8 cellular contexts compared by ENCODE assay signal in genomic region chr10:43093423-43094090, GRCh38. TPM values are rescaled to one million over a fixed set of nuclear protein-coding genes. Genes with fewer than 3 reads are reported as not detected.
DNase-seq lines count a peak whose midpoint lies in the region; ATAC-seq, FAIRE-seq and TF ChIP-seq lines count a peak whose summit lies in the region.
"Had no signal": no experiment of that assay in that cellular context is flagged by ENCODE, and none has a peak within 500 bp of the region (broad histone marks: within the 10 kb centered on the region; RNA-seq: fewer than 3 reads in every experiment).

No MANE protein-coding gene starts in this region.

- no peaks in the 10 kb centered on the region for H3K36me3 Mint-ChIP-seq in nephron progenitor cell (ENCODE audit: low read depth)

- no peak overlapping the region for H3K4me3 Mint-ChIP-seq in nephron progenitor cell

- H3K27me3 ChIP-seq in GM12878 (replicated peaks in 1 of 2; ENCODE audit: control insufficient read depth in 2 of 2, insufficient read depth in 2 of 2, low read length in 1 of 2) (peaks cover 0 to 1% of the 10 kb centered on the region in 2 experiments; a peak in 2 of 4 replicates), vagina (no peaks in the 10 kb centered on the region)

- in situ Hi-C loops in GM12878 (cut with MboI): no loop called here

- H3K9me3 ChIP-seq in GM12878 (replicated peaks; ENCODE audit: control insufficient read depth, insufficient read depth, low read length) (no peaks in the 10 kb centered on the region), vagina (no peaks in the 10 kb centered on the region)

- 8% methylated on average over 13 of the region's 13 CpGs for WGBS in GM12878 (ENCODE audit: insufficient coverage, insufficient replicate concordance, low lambda C conversion rate, missing lambda C conversion rate)

- H3K36me3 ChIP-seq in GM12878 (ENCODE audit: control insufficient read depth in 2 of 2, insufficient read depth in 2 of 2, low read length in 1 of 2) (no peaks in the 10 kb centered on the region), vagina (no peaks in the 10 kb centered on the region)

- TF ChIP-seq RAD21 in GM12878 (IDR thresholded peaks at IDR 0.05; ENCODE audit: insufficient read depth, low read depth, low read length): no peak

- H3K4me1 ChIP-seq in GM12878 (ENCODE audit: control insufficient read depth, insufficient read depth, low read length): no peaks in the 10 kb centered on the region
- no peaks in the 10 kb centered on the region for H3K4me1 ChIP-seq in vagina

- DNase-seq in DMS53 (lab: John Stamatoyannopoulos, UW) (peak; percentile 91), HT-29 (ENCODE audit: low spot score) (peak; percentile 3), GM12878 (ENCODE audit: low read depth, low spot score) (no peak), nephron progenitor cell (peak; percentile 34), vagina (ENCODE audit: extremely low spot score in 2 of 2) (no peak), sciatic nerve (ENCODE audit: low spot score) (no peak), DMS79 (lab: John Stamatoyannopoulos, UW) (no peak)
- DNase-seq: activated CD4-positive, alpha-beta T cell treated with anti-CD3 and anti-CD28 coated beads for 4 hours had no signal

- no peak overlapping the region for H3K9ac ChIP-seq in GM12878 (ENCODE audit: control insufficient read depth, insufficient read depth, low read length)

- POLR2A ChIA-PET in GM12878 (lab: Charles Lee): no interaction called here

- peaks cover 39% of the 10 kb centered on the region for H3K27me3 Mint-ChIP-seq in nephron progenitor cell (ENCODE audit: low read depth, poor library complexity)

- no peaks in the 10 kb centered on the region for H3K9me3 Mint-ChIP-seq in nephron progenitor cell

- H3K4me3 ChIP-seq in GM12878 (no peak overlapping the region), vagina (no peak overlapping the region)

- TF ChIP-seq POLR2A in GM12878 (IDR thresholded peaks at IDR 0.05; ENCODE audit: low read depth, low read length) (no peak), vagina (IDR thresholded peaks at IDR 0.05) (no peak)

- no peak overlapping the region for H3K4me2 ChIP-seq in GM12878 (ENCODE audit: control insufficient read depth, insufficient read depth)

- TF ChIP-seq EP300 in GM12878 (IDR thresholded peaks at IDR 0.05; ENCODE audit: borderline replicate concordance in 1 of 2, control insufficient read depth in 1 of 2, low read depth in 2 of 2, low read length in 2 of 2): no peak

- H3K4me1 Mint-ChIP-seq in nephron progenitor cell: no peaks in the 10 kb centered on the region

- intact Hi-C loops in GM12878 (cut with micrococcal nuclease; ENCODE audit: unreplicated experiment): no loop called here
- intact Hi-C loops in vagina (cut with DNase I): no loop called here
- intact Hi-C loops in sciatic nerve (cut with DNase I): no loop called here

- no peak overlapping the region for H3K27ac Mint-ChIP-seq in nephron progenitor cell

- H3K27ac ChIP-seq in GM12878 (ENCODE audit: control insufficient read depth, insufficient read depth) (no peak overlapping the region), vagina (no peak overlapping the region)

- SMC1A ChIA-PET in GM12878 (lab: Charles Lee; ENCODE audit: uncharacterized antibody, unreplicated experiment): no interaction called here

- H4K20me1 ChIP-seq in GM12878 (ENCODE audit: control insufficient read depth, insufficient read depth): no peaks in the 10 kb centered on the region

- no peaks in the 10 kb centered on the region for H3K79me2 ChIP-seq in GM12878 (ENCODE audit: control insufficient read depth, insufficient read depth, low read length)

- ATAC-seq in GM12878: peak; percentile 48; the same call in 2 of the 3 replicates
- ATAC-seq in sciatic nerve: no peak

- TF ChIP-seq CTCF in GM12878 (IDR thresholded peaks at IDR 0.05 in 2 of 3, conservative IDR thresholded peaks at IDR 0.05 in 1 of 3; ENCODE audit: control insufficient read depth in 2 of 3, extremely low read depth in 1 of 3, insufficient read depth in 1 of 3, low read depth in 3 of 3, low read length in 3 of 3) (no peak), nephron progenitor cell (IDR thresholded peaks at IDR 0.05) (no peak), vagina (IDR thresholded peaks at IDR 0.05) (no peak)

- FAIRE-seq in GM12878 (lab: Jason Lieb, UNC): no peak

- BruUV-seq in GM12878 (replicated peaks; lab: Mats Ljungman, UMichigan): no TSS peak

- H2AFZ ChIP-seq in GM12878 (ENCODE audit: control insufficient read depth, low read depth, low read length): no peak overlapping the region

- CTCF ChIA-PET in GM12878 (lab: Yijun Ruan, JAX): no interaction called here

- RAD21 ChIA-PET in GM12878 (lab: Charles Lee; ENCODE audit: unreplicated experiment): no interaction called here

TF ChIP-seq in GM12878, 131 proteins besides CTCF, POLR2A, EP300 and RAD21:
- no peak for TF ChIP-seq TARDBP (IDR thresholded peaks at IDR 0.05; ENCODE audit: borderline replicate concordance)
TF ChIP-seq in GM12878: peak in this region for 0.

RNA-seq across cellular contexts. Expression of gene RET, which starts 16.7 kb away (rescaled TPM):
- not detected in 2 replicates for total RNA-seq in HT-29 (2014; rRNA removed; shearing (Covaris generic))
- not detected in 2 replicates for total RNA-seq in GM12878 (2013; cell fraction: nucleolus; rRNA removed)
- total RNA-seq in GM12878 (2014; rRNA removed) (not detected in 2 replicates), GM12878 (2014; rRNA removed; fragmentation: Illumina TruSeq; extraction: Trizol) (not detected in 2 replicates), GM12878 (2021) (not detected in 2 replicates), vagina (7.9 TPM), sciatic nerve (0.80 TPM)
- polyA plus RNA-seq in GM12878 (2011; ENCODE audit: low read depth): not detected
- polyA plus RNA-seq in GM12878 (2011; rRNA removed) (0.07 TPM in 1 of 2 replicates, not detected in the other), GM12878 (2014; fragmentation: Illumina TruSeq; extraction: Trizol) (not detected in 2 replicates), GM12878 (2014; fragmentation: Nextera tagmentation; extraction: Ambion mirVana) (not detected), GM12878 (2014; rRNA removed) (not detected in 2 replicates), GM12878 (2016; fragmentation: Nextera tagmentation; extraction: Ambion mirVana) (not detected)
- polyA plus RNA-seq in GM12878 (2011; cell fraction: cytosol; rRNA removed): 0.02 and 0.03 TPM in 2 replicates
- polyA plus RNA-seq in GM12878 (2011; cell fraction: nucleus; rRNA removed): 0.03 and 0.06 TPM in 2 replicates
- 0.03 TPM in 1 of 2 replicates, not detected in the other for polyA plus RNA-seq in GM12878 (2012)
- polyA minus RNA-seq in GM12878 (2011; rRNA and poly(A)+ RNA removed): not detected in 2 replicates
- polyA minus RNA-seq in GM12878 (2011; cell fraction: cytosol; rRNA and poly(A)+ RNA removed): not detected in 2 replicates
- polyA minus RNA-seq in GM12878 (2011; cell fraction: nucleus; rRNA and poly(A)+ RNA removed): not detected in 2 replicates

RNA-seq across cellular contexts. Expression of gene CSGALNACT2, which starts 44.7 kb away (rescaled TPM):
- 1.3 TPM in 2 replicates for total RNA-seq in HT-29 (2014; rRNA removed; shearing (Covaris generic))
- 12.3 and 14.1 TPM in 2 replicates for total RNA-seq in GM12878 (2013; cell fraction: nucleolus; rRNA removed)
- total RNA-seq in GM12878 (2014; rRNA removed) (5.1 and 6.4 TPM in 2 replicates), GM12878 (2014; rRNA removed; fragmentation: Illumina TruSeq; extraction: Trizol) (6.0 and 6.3 TPM in 2 replicates), GM12878 (2021) (7.6 and 8.4 TPM in 2 replicates), vagina (21.9 TPM), sciatic nerve (31.5 TPM)
- 5.7 TPM for polyA plus RNA-seq in GM12878 (2011; ENCODE audit: low read depth)
- polyA plus RNA-seq in GM12878 (2011; rRNA removed) (12.6 and 18.8 TPM in 2 replicates), GM12878 (2014; fragmentation: Illumina TruSeq; extraction: Trizol) (12.3 and 18.3 TPM in 2 replicates), GM12878 (2014; fragmentation: Nextera tagmentation; extraction: Ambion mirVana) (1 to 10 TPM; 2.5 to 4.0 TPM), GM12878 (2014; rRNA removed) (7.4 and 10.1 TPM in 2 replicates), GM12878 (2016; fragmentation: Nextera tagmentation; extraction: Ambion mirVana) (1 to 10 TPM; 9.0 to 9.9 TPM)
- 4.6 and 6.2 TPM in 2 replicates for polyA plus RNA-seq in GM12878 (2011; cell fraction: cytosol; rRNA removed)
- polyA plus RNA-seq in GM12878 (2011; cell fraction: nucleus; rRNA removed): 12.0 and 12.8 TPM in 2 replicates
- 8.0 and 10.6 TPM in 2 replicates for polyA plus RNA-seq in GM12878 (2012)
- polyA minus RNA-seq in GM12878 (2011; rRNA and poly(A)+ RNA removed): 5.5 and 7.8 TPM in 2 replicates
- 3.2 and 3.5 TPM in 2 replicates for polyA minus RNA-seq in GM12878 (2011; cell fraction: cytosol; rRNA and poly(A)+ RNA removed)
- 2.5 and 3.7 TPM in 2 replicates for polyA minus RNA-seq in GM12878 (2011; cell fraction: nucleus; rRNA and poly(A)+ RNA removed)

Comparison
In these comparisons a context has a peak if more than half of its experiments do, and no peak if none do; other contexts are left out.
1. DNase-seq: peak in DMS53 (single experiment), HT-29 (single experiment) and nephron progenitor cell (single experiment); none in GM12878 (single experiment), vagina (0 of 2), sciatic nerve (single experiment) and DMS79 (single experiment).